In the genomic region with DNA sequence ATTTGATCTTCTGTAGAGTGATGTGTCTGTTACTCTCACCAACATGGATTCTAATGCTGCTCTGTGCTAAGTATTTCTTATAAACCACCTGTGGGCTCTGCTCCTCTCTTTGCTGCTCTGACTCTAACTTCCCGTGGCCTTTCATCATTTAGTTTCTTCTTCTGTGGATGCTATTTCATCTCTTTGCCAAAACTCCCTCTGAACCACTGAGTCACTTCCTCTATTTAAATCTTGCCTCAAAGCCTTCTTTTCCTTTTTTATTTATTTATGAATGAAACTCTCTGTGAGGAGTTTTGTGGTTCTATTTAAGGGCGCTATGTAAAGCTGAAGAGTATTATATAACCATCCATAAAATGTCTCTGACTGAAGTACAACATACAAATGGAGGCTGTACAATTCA, we compare ENCODE assay signal across 15 cellular contexts.
DNase-seq lines count a peak whose midpoint lies in the region; ATAC-seq, FAIRE-seq and TF ChIP-seq lines count a peak whose summit lies in the region.
"Had no signal": no experiment of that assay in that cellular context is flagged by ENCODE, and none has a peak within 500 bp of the region (broad histone marks: within the 10 kb centered on the region; RNA-seq: fewer than 3 reads in every experiment).

No MANE protein-coding gene starts in this region.

- H3K27ac ChIP-seq in Panc1 (ENCODE audit: low read length) = no peak overlapping the region
- H3K27ac ChIP-seq: thyroid gland had no signal

- POLR2A ChIA-PET in activated CD4-positive, alpha-beta T cell treated with anti-CD3 and anti-CD28 coated beads for 36 hours (lab: Charles Lee) = no interaction called here
- POLR2A ChIA-PET in Panc1 (lab: Charles Lee) = no interaction called here
- POLR2A ChIA-PET in activated CD4-positive, alpha-beta T cell treated with anti-CD3 and anti-CD28 coated beads, Interleukin-2, amount 10 ng/mL, durations not matched to agents 7 days and 5 days (lab: Charles Lee) = no interaction called here

- no peaks in the 10 kb centered on the region for H3K27me3 ChIP-seq in Panc1 (ENCODE audit: control insufficient read depth, insufficient read depth, low read length)
- H3K27me3 ChIP-seq: thyroid gland had no signal

- CTCF ChIA-PET in activated CD4-positive, alpha-beta T cell treated with anti-CD3 and anti-CD28 coated beads for 36 hours (lab: Charles Lee) = no interaction called here
- CTCF ChIA-PET in Panc1 (lab: Charles Lee) = no interaction called here
- CTCF ChIA-PET in activated CD4-positive, alpha-beta T cell treated with anti-CD3 and anti-CD28 coated beads, Interleukin-2, amount 10 ng/mL, durations not matched to agents 7 days and 5 days (lab: Charles Lee) = no interaction called here

- no peak overlapping the region for H3K4me3 ChIP-seq in Panc1 (ENCODE audit: low read depth in 2 of 2, low read length in 2 of 2)
- H3K4me3 ChIP-seq: thyroid gland had no signal

- ATAC-seq in activated CD4-positive, alpha-beta T cell treated with anti-CD3 and anti-CD28 coated beads for 36 hours = peak; percentile 99
- ATAC-seq in Panc1 = no peak
- ATAC-seq in stimulated activated naive B cell treated with anti-CD40 and anti-IgM and Interleukin-4, amounts not matched to agents 10 μg/mL and 1 μg/mL and 100 μg/mL, for 72 hours (replicated peaks) = no peak

- H3K4me3 Mint-ChIP-seq in activated CD4-positive, alpha-beta T cell treated with anti-CD3 and anti-CD28 coated beads for 36 hours = no peak overlapping the region
- H3K4me3 Mint-ChIP-seq in stimulated activated naive CD8-positive, alpha-beta T cell treated with anti-CD3 and anti-CD28 coated beads, Interleukin-15, Interleukin-2, amounts not matched to agents 100 ng/mL and 50 ng/mL, for 24 hours = peak overlapping the region; percentile 43
- H3K4me3 Mint-ChIP-seq in stimulated activated naive B cell treated with anti-CD40 and anti-IgM and Interleukin-4, amounts not matched to agents 10 μg/mL and 1 μg/mL and 100 μg/mL, for 72 hours = no peak overlapping the region
- no peak overlapping the region for H3K4me3 Mint-ChIP-seq in activated CD4-positive, alpha-beta T cell treated with anti-CD3 and anti-CD28 coated beads, Interleukin-2, amount 10 ng/mL, durations not matched to agents 7 days and 5 days
- H3K4me3 Mint-ChIP-seq: activated T-helper 1 cell treated with anti-CD3 and anti-CD28 coated beads, Interleukin-12 subunit alpha, Interleukin-12 subunit beta, Interleukin-2, Interleukin-4 antibody, amounts not matched to agents 30 ng/mL and 10 ng/mL and 1 ng/mL, durations not matched to agents 14 hours and 24 hours and 36 hours; neural crest cell had no signal

- H3K36me3 Mint-ChIP-seq in activated CD4-positive, alpha-beta T cell treated with anti-CD3 and anti-CD28 coated beads for 36 hours (ENCODE audit: low read depth) = no peaks in the 10 kb centered on the region
- no peaks in the 10 kb centered on the region for H3K36me3 Mint-ChIP-seq in stimulated activated naive CD8-positive, alpha-beta T cell treated with anti-CD3 and anti-CD28 coated beads, Interleukin-15, Interleukin-2, amounts not matched to agents 100 ng/mL and 50 ng/mL, for 24 hours (ENCODE audit: low read depth)
- H3K36me3 Mint-ChIP-seq in stimulated activated naive B cell treated with anti-CD40 and anti-IgM and Interleukin-4, amounts not matched to agents 10 μg/mL and 1 μg/mL and 100 μg/mL, for 72 hours = no peaks in the 10 kb centered on the region
- no peaks in the 10 kb centered on the region for H3K36me3 Mint-ChIP-seq in activated CD4-positive, alpha-beta T cell treated with anti-CD3 and anti-CD28 coated beads, Interleukin-2, amount 10 ng/mL, durations not matched to agents 7 days and 5 days (ENCODE audit: low read depth)

- FAIRE-seq in GM12892 (lab: Jason Lieb, UNC) = no peak

- no peaks in the 10 kb centered on the region for H3K27me3 Mint-ChIP-seq in activated CD4-positive, alpha-beta T cell treated with anti-CD3 and anti-CD28 coated beads for 36 hours
- peaks cover 6% of the 10 kb centered on the region for H3K27me3 Mint-ChIP-seq in stimulated activated naive CD8-positive, alpha-beta T cell treated with anti-CD3 and anti-CD28 coated beads, Interleukin-15, Interleukin-2, amounts not matched to agents 100 ng/mL and 50 ng/mL, for 24 hours
- H3K27me3 Mint-ChIP-seq in stimulated activated naive B cell treated with anti-CD40 and anti-IgM and Interleukin-4, amounts not matched to agents 10 μg/mL and 1 μg/mL and 100 μg/mL, for 72 hours = no peaks in the 10 kb centered on the region
- H3K27me3 Mint-ChIP-seq in activated CD4-positive, alpha-beta T cell treated with anti-CD3 and anti-CD28 coated beads, Interleukin-2, amount 10 ng/mL, durations not matched to agents 7 days and 5 days = peaks cover 5% of the 10 kb centered on the region

- intact Hi-C loops in activated CD4-positive, alpha-beta T cell treated with anti-CD3 and anti-CD28 coated beads for 36 hours (cut with DNase I, micrococcal nuclease) = no loop called here
- intact Hi-C loops in Panc1 (cut with micrococcal nuclease; ENCODE audit: unreplicated experiment) = no loop called here

- peak overlapping the region; percentile 69 for H3K27ac Mint-ChIP-seq in activated CD4-positive, alpha-beta T cell treated with anti-CD3 and anti-CD28 coated beads for 36 hours
- H3K27ac Mint-ChIP-seq in stimulated activated naive CD8-positive, alpha-beta T cell treated with anti-CD3 and anti-CD28 coated beads, Interleukin-15, Interleukin-2, amounts not matched to agents 100 ng/mL and 50 ng/mL, for 24 hours = peak overlapping the region; percentile 86
- no peak overlapping the region for H3K27ac Mint-ChIP-seq in stimulated activated naive B cell treated with anti-CD40 and anti-IgM and Interleukin-4, amounts not matched to agents 10 μg/mL and 1 μg/mL and 100 μg/mL, for 72 hours
- H3K27ac Mint-ChIP-seq in activated CD4-positive, alpha-beta T cell treated with anti-CD3 and anti-CD28 coated beads, Interleukin-2, amount 10 ng/mL, durations not matched to agents 7 days and 5 days = no peak overlapping the region
- H3K27ac Mint-ChIP-seq: activated T-helper 1 cell treated with anti-CD3 and anti-CD28 coated beads, Interleukin-12 subunit alpha, Interleukin-12 subunit beta, Interleukin-2, Interleukin-4 antibody, amounts not matched to agents 30 ng/mL and 10 ng/mL and 1 ng/mL, durations not matched to agents 14 hours and 24 hours and 36 hours had no signal

- DNase-seq in activated CD4-positive, alpha-beta T cell treated with anti-CD3 and anti-CD28 coated beads for 36 hours = peak; percentile 13
- DNase-seq in activated CD4-positive, alpha-beta T cell treated with anti-CD3 and anti-CD28 coated beads, Interleukin-2, amount 50 U/mL, for 48 hours = no peak
- DNase-seq in Panc1 (ENCODE audit: low read depth, low spot score) (peak; percentile 10), dedifferentiated amniotic fluid mesenchymal stem cell (ENCODE audit: extremely low spot score) (peak; percentile 59), GM12892 (ENCODE audit: insufficient read length) (no peak)
- no peak for DNase-seq in stimulated activated naive B cell treated with anti-CD40 and anti-IgM and Interleukin-4, amounts not matched to agents 10 μg/mL and 1 μg/mL and 100 μg/mL, for 72 hours
- no peak for DNase-seq in activated CD4-positive, alpha-beta T cell treated with anti-CD3 and anti-CD28 coated beads, Interleukin-2, amount 10 ng/mL, durations not matched to agents 7 days and 5 days
- DNase-seq: 8988T; effector CD8-positive, alpha-beta T cell; NCI-H748 treated with DMSO at 0.1 percent for 48 hours; stimulated activated CD4-positive, alpha-beta T cell treated with anti-CD3 and anti-CD28 coated beads, Interleukin-2, amount 100 ng/mL, for 48 hours; thyroid gland had no signal

- in situ Hi-C loops in Panc1 (cut with HindIII; ENCODE audit: low pct_unique_long_range_greater_than_20kb, low sequenced_read_pairs) = no loop called here

- no peaks in the 10 kb centered on the region for H3K36me3 ChIP-seq in Panc1 (ENCODE audit: control insufficient read depth, insufficient read depth, low read length)
- H3K36me3 ChIP-seq: thyroid gland had no signal

- TF ChIP-seq POLR2A in GM12892 (IDR thresholded peaks at IDR 0.05; ENCODE audit: low read depth, low read length) = no peak

- BruUV-seq in Panc1 (replicated peaks; lab: Mats Ljungman, UMichigan) = no TSS peak

- TF ChIP-seq CTCF in Panc1 (IDR thresholded peaks at IDR 0.05) = no peak

- no peaks in the 10 kb centered on the region for H3K9me3 ChIP-seq in Panc1 (ENCODE audit: control insufficient read depth, insufficient read depth, low read depth, low read length)
- H3K9me3 ChIP-seq: thyroid gland had no signal

- peaks cover 12% of the 10 kb centered on the region for H3K4me1 Mint-ChIP-seq in activated CD4-positive, alpha-beta T cell treated with anti-CD3 and anti-CD28 coated beads for 36 hours
- peaks cover 12% of the 10 kb centered on the region for H3K4me1 Mint-ChIP-seq in stimulated activated naive CD8-positive, alpha-beta T cell treated with anti-CD3 and anti-CD28 coated beads, Interleukin-15, Interleukin-2, amounts not matched to agents 100 ng/mL and 50 ng/mL, for 24 hours (ENCODE audit: low read depth)
- no peaks in the 10 kb centered on the region for H3K4me1 Mint-ChIP-seq in stimulated activated naive B cell treated with anti-CD40 and anti-IgM and Interleukin-4, amounts not matched to agents 10 μg/mL and 1 μg/mL and 100 μg/mL, for 72 hours
- H3K4me1 Mint-ChIP-seq in activated CD4-positive, alpha-beta T cell treated with anti-CD3 and anti-CD28 coated beads, Interleukin-2, amount 10 ng/mL, durations not matched to agents 7 days and 5 days = peaks cover 11% of the 10 kb centered on the region

- no peaks in the 10 kb centered on the region for H3K9me3 Mint-ChIP-seq in activated CD4-positive, alpha-beta T cell treated with anti-CD3 and anti-CD28 coated beads for 36 hours (ENCODE audit: low read depth)
- H3K9me3 Mint-ChIP-seq in stimulated activated naive CD8-positive, alpha-beta T cell treated with anti-CD3 and anti-CD28 coated beads, Interleukin-15, Interleukin-2, amounts not matched to agents 100 ng/mL and 50 ng/mL, for 24 hours = no peaks in the 10 kb centered on the region
- no peaks in the 10 kb centered on the region for H3K9me3 Mint-ChIP-seq in stimulated activated naive B cell treated with anti-CD40 and anti-IgM and Interleukin-4, amounts not matched to agents 10 μg/mL and 1 μg/mL and 100 μg/mL, for 72 hours
- H3K9me3 Mint-ChIP-seq in activated CD4-positive, alpha-beta T cell treated with anti-CD3 and anti-CD28 coated beads, Interleukin-2, amount 10 ng/mL, durations not matched to agents 7 days and 5 days = peaks cover 3% of the 10 kb centered on the region
- H3K9me3 Mint-ChIP-seq: activated T-helper 1 cell treated with anti-CD3 and anti-CD28 coated beads, Interleukin-12 subunit alpha, Interleukin-12 subunit beta, Interleukin-2, Interleukin-4 antibody, amounts not matched to agents 30 ng/mL and 10 ng/mL and 1 ng/mL, durations not matched to agents 14 hours and 24 hours and 36 hours had no signal

- no peaks in the 10 kb centered on the region for H3K4me1 ChIP-seq in Panc1 (ENCODE audit: control insufficient read depth, insufficient read depth, low read length)
- H3K4me1 ChIP-seq: thyroid gland had no signal

Comparison
In these comparisons a context has a peak if more than half of its experiments do, and no peak if none do; other contexts are left out.
1. DNase-seq: peak in activated CD4-positive, alpha-beta T cell treated with anti-CD3 and anti-CD28 coated beads for 36 hours (single experiment), Panc1 (single experiment) and dedifferentiated amniotic fluid mesenchymal stem cell (single experiment); none in activated CD4-positive, alpha-beta T cell treated with anti-CD3 and anti-CD28 coated beads, Interleukin-2, amount 50 U/mL, for 48 hours (0 of 2), stimulated activated naive B cell treated with anti-CD40 and anti-IgM and Interleukin-4, amounts not matched to agents 10 μg/mL and 1 μg/mL and 100 μg/mL, for 72 hours (single experiment), activated CD4-positive, alpha-beta T cell treated with anti-CD3 and anti-CD28 coated beads, Interleukin-2, amount 10 ng/mL, durations not matched to agents 7 days and 5 days (single experiment) and GM12892 (single experiment).
2. H3K27ac Mint-ChIP-seq: peak in activated CD4-positive, alpha-beta T cell treated with anti-CD3 and anti-CD28 coated beads for 36 hours (single experiment) and stimulated activated naive CD8-positive, alpha-beta T cell treated with anti-CD3 and anti-CD28 coated beads, Interleukin-15, Interleukin-2, amounts not matched to agents 100 ng/mL and 50 ng/mL, for 24 hours (single experiment); none in stimulated activated naive B cell treated with anti-CD40 and anti-IgM and Interleukin-4, amounts not matched to agents 10 μg/mL and 1 μg/mL and 100 μg/mL, for 72 hours (single experiment) and activated CD4-positive, alpha-beta T cell treated with anti-CD3 and anti-CD28 coated beads, Interleukin-2, amount 10 ng/mL, durations not matched to agents 7 days and 5 days (single experiment).